ENCODE assay signal across 16 cellular contexts in genomic region chr15:68808770-68809169, GRCh38. TPM values are rescaled to one million over a fixed set of nuclear protein-coding genes. Genes with fewer than 3 reads are reported as not detected.
A peak's percentile ranks its signal among the peaks of the same experiment; 100 is the strongest.
DNase-seq lines count a peak whose midpoint lies in the region; ATAC-seq and TF ChIP-seq lines count a peak whose summit lies in the region.
"Had no signal": no experiment of that assay in that cellular context is flagged by ENCODE, and none has a peak within 500 bp of the region (broad histone marks: within the 10 kb centered on the region; RNA-seq: fewer than 3 reads in every experiment).

No MANE protein-coding gene starts in this region.

- no peaks in the 10 kb centered on the region for H3K9me3 ChIP-seq in sigmoid colon
- H3K9me3 ChIP-seq: tibial nerve had no signal

- H3K36me3 Mint-ChIP-seq in GM23338 (ENCODE audit: low read depth) (peaks cover 27% of the 10 kb centered on the region), glutamatergic neuron (ENCODE audit: unreplicated experiment) (no peaks in the 10 kb centered on the region)

- TF ChIP-seq CTCF in GM23338 (conservative IDR thresholded peaks at IDR 0.05; ENCODE audit: low read depth in 2 of 2), result no peak
- no peak for TF ChIP-seq CTCF in glutamatergic neuron (IDR thresholded peaks at IDR 0.05; ENCODE audit: partially characterized antibody, unreplicated experiment)
- TF ChIP-seq CTCF in sigmoid colon (IDR thresholded peaks at IDR 0.05), result no peak

- H3K36me3 ChIP-seq in GM23338 (ENCODE audit: insufficient read depth) (no peaks in the 10 kb centered on the region), sigmoid colon (no peaks in the 10 kb centered on the region)
- H3K36me3 ChIP-seq: tibial nerve had no signal

- H4K20me1 ChIP-seq in GM23338 (replicated peaks; ENCODE audit: insufficient read depth), result peaks cover 90% of the 10 kb centered on the region

- no peaks in the 10 kb centered on the region for H3K9me2 ChIP-seq in GM23338 (ENCODE audit: insufficient read depth)

- H3K4me3 ChIP-seq in GM23338 (no peak overlapping the region), sigmoid colon (no peak overlapping the region)
- H3K4me3 ChIP-seq: tibial nerve had no signal

- no peaks in the 10 kb centered on the region for H3K27me3 ChIP-seq in GM23338 (ENCODE audit: insufficient read depth)
- no peaks in the 10 kb centered on the region for H3K27me3 ChIP-seq in sigmoid colon
- H3K27me3 ChIP-seq: tibial nerve had no signal

- WGBS in sigmoid colon, 2 donors, result 70 to 73% methylated on average over 5 of the region's 5 CpGs

- ATAC-seq in GM23338 (no peak), GM18511 (IDR thresholded peaks at IDR 0.05; ENCODE audit: unreplicated experiment) (no peak)

- H3K27ac ChIP-seq in GM23338 (ENCODE audit: low read depth), result no peak overlapping the region
- no peak overlapping the region for H3K27ac ChIP-seq in sigmoid colon
- H3K27ac ChIP-seq: tibial nerve had no signal

- H3K27me3 Mint-ChIP-seq in GM23338 (ENCODE audit: insufficient read depth, low read depth, poor library complexity) (peaks cover 8% of the 10 kb centered on the region), glutamatergic neuron (ENCODE audit: unreplicated experiment) (peaks cover 7% of the 10 kb centered on the region)

- peak; percentile 44 for DNase-seq in activated CD8-positive, alpha-beta memory T cell treated with anti-CD3 and anti-CD28 coated beads for 24 hours
- DNase-seq in activated CD8-positive, alpha-beta memory T cell treated with anti-CD3 and anti-CD28 coated beads, Interleukin-2, amount 50 U/mL, for 48 hours, result no peak
- DNase-seq in GM23338 (ENCODE audit: low spot score), result no peak
- DNase-seq in glutamatergic neuron, result no peak
- peak; percentile 36 for DNase-seq in sigmoid colon
- no peak for DNase-seq in posterior vena cava (ENCODE audit: low spot score)
- no peak for DNase-seq in UCSD-AML1 (lab: John Stamatoyannopoulos, UW; ENCODE audit: unreplicated experiment)
- DNase-seq: ACHN; left ventricle myocardium superior; NCI-H1694 treated with DMSO at 0.1 percent for 48 hours; NCI-H510A; SIG-M5; stimulated activated CD4-positive, alpha-beta T cell treated with anti-CD3 and anti-CD28 coated beads, Interleukin-1b, Interleukin-23, amount 100 ng/mL, for 48 hours; T-helper 9 cell had no signal

- no peak overlapping the region for H3K4me2 ChIP-seq in GM23338

- H3K27ac Mint-ChIP-seq in GM23338, result peak overlapping the region; percentile 6; the same call in 1 of the 2 replicates
- H3K27ac Mint-ChIP-seq in glutamatergic neuron (ENCODE audit: unreplicated experiment), result no peak overlapping the region

- H3K9me3 Mint-ChIP-seq in GM23338 (no peaks in the 10 kb centered on the region), glutamatergic neuron (ENCODE audit: unreplicated experiment) (peaks cover 2% of the 10 kb centered on the region)

- peaks cover 46% of the 10 kb centered on the region for H3K4me1 ChIP-seq in GM23338 (ENCODE audit: insufficient read depth)
- H3K4me1 ChIP-seq in sigmoid colon, result peaks cover 0 to 76% (median 60%) of the 10 kb centered on the region in 4 donors

- H3K4me3 Mint-ChIP-seq in GM23338, result no peak overlapping the region
- H3K4me3 Mint-ChIP-seq in glutamatergic neuron (ENCODE audit: unreplicated experiment), result peak overlapping the region; percentile 10

- peaks cover 100% of the 10 kb centered on the region for H3K79me2 ChIP-seq in GM23338 (replicated peaks; ENCODE audit: insufficient read depth)

- intact Hi-C loops in sigmoid colon (cut with DNase I) (no loop called here), posterior vena cava (cut with DNase I) (no loop called here)

- no peak for TF ChIP-seq EP300 in sigmoid colon (IDR thresholded peaks at IDR 0.05)

- no peak overlapping the region for H2AFZ ChIP-seq in GM23338

- no peaks in the 10 kb centered on the region for H3F3A ChIP-seq in GM23338 (replicated peaks; ENCODE audit: low read depth)

- no peak for TF ChIP-seq POLR2A in sigmoid colon (IDR thresholded peaks at IDR 0.05)

- peaks cover 70% of the 10 kb centered on the region for H3K4me1 Mint-ChIP-seq in GM23338
- peaks cover 35% of the 10 kb centered on the region for H3K4me1 Mint-ChIP-seq in glutamatergic neuron (ENCODE audit: low read depth, unreplicated experiment)

TF ChIP-seq in GM23338, 12 proteins besides CTCF, POLR2A, EP300 and RAD21 (continues in another document):
- TF ChIP-seq NANOG (IDR thresholded peaks at IDR 0.05; ENCODE audit: borderline replicate concordance) (no peak), REST (IDR thresholded peaks at IDR 0.05; ENCODE audit: unreplicated experiment) (no peak)

RNA-seq across cellular contexts. Expression of gene ANP32A, which starts 11.9 kb away (rescaled TPM):
- 190 and 204 TPM in 2 replicates for total RNA-seq in GM23338 (2014; rRNA removed; shearing (Covaris generic))
- polyA plus RNA-seq in GM23338 (2016; fragmentation: Nextera tagmentation; extraction: Ambion mirVana) (291 and 304 TPM in 2 replicates), sigmoid colon (100 to 1,000 TPM in 1 of 3 donors, 10 to 100 TPM in 2; 67.3 to 152 (median 82.1) TPM)
- total RNA-seq in glutamatergic neuron (ENCODE audit: unreplicated experiment) (134 TPM), sigmoid colon (10 to 100 TPM; 37.6 to 71.2 (median 58.9) TPM), posterior vena cava (10 to 100 TPM; 82.4 to 94.8 TPM)

Comparison
In these comparisons a context has a peak if more than half of its experiments do, and no peak if none do; other contexts are left out.
1. DNase-seq: peak in activated CD8-positive, alpha-beta memory T cell treated with anti-CD3 and anti-CD28 coated beads for 24 hours (single experiment) and sigmoid colon (single experiment); none in activated CD8-positive, alpha-beta memory T cell treated with anti-CD3 and anti-CD28 coated beads, Interleukin-2, amount 50 U/mL, for 48 hours (single experiment), GM23338 (single experiment), glutamatergic neuron (single experiment), posterior vena cava (single experiment) and UCSD-AML1 (single experiment).